Comparison of ENCODE assay signal across 27 cellular contexts in genomic region chrX:78452356-78452755, GRCh38.
"Had no signal": no experiment of that assay in that cellular context is flagged by ENCODE, and none has a peak within 500 bp of the region (broad histone marks: within the 10 kb centered on the region; RNA-seq: fewer than 3 reads in every experiment).

No MANE protein-coding gene starts in this region.

- H3K36me3 ChIP-seq: heart right ventricle, neutrophil, right lobe of liver, suprapubic skin, tibial nerve had no signal

- ATAC-seq: activated CD4-positive, alpha-beta T cell treated with anti-CD3 and anti-CD28 coated beads for 36 hours; heart right ventricle; left colon; right lobe of liver; stimulated activated effector memory CD8-positive, alpha-beta T cell treated with anti-CD3 and anti-CD28 coated beads, Interleukin-12 subunit alpha, Interleukin-12 subunit beta, amount 100 ng/mL, for 72 hours; stimulated activated naive CD8-positive, alpha-beta T cell treated with anti-CD3 and anti-CD28 coated beads, Interleukin-15, amount 100 ng/mL, for 72 hours had no signal

- H3K4me3 Mint-ChIP-seq: activated B cell treated with CpG ODN at 0.5 μM for 24 hours; activated CD4-positive, alpha-beta T cell treated with anti-CD3 and anti-CD28 coated beads for 36 hours; activated naive CD8-positive, alpha-beta T cell; activated T-cell treated with anti-CD3 and anti-CD28 coated beads, Interleukin-2, amount 50 U/mL, for 24 hours; endodermal cell; memory B cell; nephron; stimulated activated effector memory CD8-positive, alpha-beta T cell treated with anti-CD3 and anti-CD28 coated beads, Interleukin-12 subunit alpha, Interleukin-12 subunit beta, amount 100 ng/mL, for 72 hours; stimulated activated naive CD8-positive, alpha-beta T cell treated with anti-CD3 and anti-CD28 coated beads, Interleukin-15, amount 100 ng/mL, for 72 hours; T-helper 1 cell treated with Interleukin-12 subunit alpha and Interleukin-12 subunit beta and Interleukin-4 antibody, amounts not matched to agents 30 μg/mL and 1 μg/mL, for 36 hours had no signal

- H3K9me3 ChIP-seq: neutrophil, right lobe of liver, suprapubic skin had no signal

- H3K27me3 ChIP-seq: neutrophil, right lobe of liver, suprapubic skin, tibial nerve had no signal

- H3K36me3 Mint-ChIP-seq: activated naive CD8-positive, alpha-beta T cell; stimulated activated effector memory CD8-positive, alpha-beta T cell treated with anti-CD3 and anti-CD28 coated beads, Interleukin-12 subunit alpha, Interleukin-12 subunit beta, amount 100 ng/mL, for 72 hours had no signal

- H3K4me1 Mint-ChIP-seq: activated CD4-positive, alpha-beta T cell treated with anti-CD3 and anti-CD28 coated beads for 36 hours; endodermal cell; memory B cell; nephron; stimulated activated effector memory CD8-positive, alpha-beta T cell treated with anti-CD3 and anti-CD28 coated beads, Interleukin-12 subunit alpha, Interleukin-12 subunit beta, amount 100 ng/mL, for 72 hours; stimulated activated naive CD8-positive, alpha-beta T cell treated with anti-CD3 and anti-CD28 coated beads, Interleukin-15, amount 100 ng/mL, for 72 hours had no signal

- H3K4me1 ChIP-seq: heart right ventricle, right lobe of liver, suprapubic skin, tibial nerve had no signal

- H3K4me3 ChIP-seq: heart right ventricle, right lobe of liver, suprapubic skin, tibial nerve had no signal

- H3K27ac ChIP-seq: heart right ventricle, neutrophil, right lobe of liver, suprapubic skin, tibial nerve had no signal

- H3K27ac Mint-ChIP-seq: activated B cell treated with CpG ODN at 0.5 μM for 24 hours; activated CD4-positive, alpha-beta T cell treated with anti-CD3 and anti-CD28 coated beads for 36 hours; activated naive CD8-positive, alpha-beta T cell; activated T-cell treated with anti-CD3 and anti-CD28 coated beads, Interleukin-2, amount 50 U/mL, for 24 hours; activated T-helper 2 cell treated with anti-CD3 and anti-CD28 coated beads, Interferon-gamma antibody, Interleukin-2, Interleukin-4, amounts not matched to agents 10 μg/mL and 5 μg/mL and 100 μg/mL, durations not matched to agents 14 hours and 24 hours and 36 hours; endodermal cell; memory B cell; nephron; stimulated activated effector memory CD8-positive, alpha-beta T cell treated with anti-CD3 and anti-CD28 coated beads, Interleukin-12 subunit alpha, Interleukin-12 subunit beta, amount 100 ng/mL, for 72 hours; T-helper 1 cell treated with Interleukin-12 subunit alpha and Interleukin-12 subunit beta and Interleukin-4 antibody, amounts not matched to agents 30 μg/mL and 1 μg/mL, for 36 hours had no signal

- H3K27me3 Mint-ChIP-seq: activated B cell treated with CpG ODN at 0.5 μM for 24 hours; activated CD4-positive, alpha-beta T cell treated with anti-CD3 and anti-CD28 coated beads for 36 hours; activated naive CD8-positive, alpha-beta T cell; memory B cell; stimulated activated naive CD8-positive, alpha-beta T cell treated with anti-CD3 and anti-CD28 coated beads, Interleukin-15, amount 100 ng/mL, for 72 hours had no signal

- FAIRE-seq: keratinocyte, small intestine had no signal

- DNase-seq: activated B cell treated with CpG ODN at 0.5 μM for 24 hours; activated CD4-positive, alpha-beta T cell treated with anti-CD3 and anti-CD28 coated beads for 36 hours; activated CD4-positive, alpha-beta T cell treated with anti-CD3 and anti-CD28 coated beads, Interleukin-2, amount 50 U/mL, for 4 hours; activated CD8-positive, alpha-beta memory T cell treated with anti-CD3 and anti-CD28 coated beads for 24 hours; activated CD8-positive, alpha-beta memory T cell treated with anti-CD3 and anti-CD28 coated beads, Interleukin-2, amount 50 U/mL, for 4 hours; activated naive CD4-positive, alpha-beta T cell; activated T-cell treated with anti-CD3 and anti-CD28 coated beads, Interleukin-2, amount 50 U/mL, for 24 hours; cortex of kidney; endodermal cell; heart right ventricle; left colon; posterior cingulate gyrus; right lobe of liver; small intestine; stimulated activated CD4-positive, alpha-beta T cell treated with anti-CD3 and anti-CD28 coated beads, Interleukin-2, amount 100 ng/mL, for 24 hours; stimulated activated naive CD8-positive, alpha-beta T cell treated with anti-CD3 and anti-CD28 coated beads, Interleukin-15, amount 100 ng/mL, for 72 hours; T1000 had no signal
